12 cellular contexts compared by ENCODE assay signal in the genomic region with DNA sequence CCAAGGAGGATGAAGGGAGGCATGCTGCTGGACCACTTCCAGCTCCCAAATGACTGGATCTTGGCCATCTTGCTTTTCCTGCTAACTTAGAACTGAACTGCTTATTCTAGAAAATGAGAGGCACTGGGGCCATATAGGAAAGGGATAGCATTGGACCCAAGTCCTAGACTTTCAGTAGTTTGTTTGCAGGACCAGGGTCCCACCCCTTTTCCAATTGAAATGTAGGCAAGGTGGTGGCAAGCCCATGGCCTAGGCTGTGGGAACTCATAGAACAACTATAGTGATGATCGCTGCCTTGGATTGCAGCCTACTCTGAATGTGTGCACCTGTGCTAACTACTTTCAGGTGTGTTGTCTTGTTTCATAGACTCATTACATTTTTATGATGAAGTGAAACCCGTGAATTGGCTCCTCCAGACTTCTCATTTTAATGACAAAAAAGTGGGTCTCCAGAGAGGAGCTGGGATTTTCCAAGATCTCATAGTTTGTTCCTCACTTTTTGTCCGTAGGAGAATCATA. TPM values are rescaled to one million over a fixed set of nuclear protein-coding genes. Genes with fewer than 3 reads are reported as not detected.
DNase-seq lines count a peak whose midpoint lies in the region; ATAC-seq, FAIRE-seq and TF ChIP-seq lines count a peak whose summit lies in the region.
"Had no signal": no experiment of that assay in that cellular context is flagged by ENCODE, and none has a peak within 500 bp of the region (broad histone marks: within the 10 kb centered on the region; RNA-seq: fewer than 3 reads in every experiment).

No MANE protein-coding gene starts in this region.

- H3K36me3 Mint-ChIP-seq in activated CD4-positive, alpha-beta T cell treated with anti-CD3 and anti-CD28 coated beads, Interleukin-2, amount 10 ng/mL, durations not matched to agents 7 days and 5 days (ENCODE audit: low read depth), result peaks cover 86% of the 10 kb centered on the region
- peaks cover 61% of the 10 kb centered on the region for H3K36me3 Mint-ChIP-seq in central memory CD8-positive, alpha-beta T cell (ENCODE audit: insufficient read depth)
- H3K36me3 Mint-ChIP-seq in mesothelial cell of epicardium, result peaks cover 16% of the 10 kb centered on the region

- no peak for FAIRE-seq in small intestine (lab: Jason Lieb, UNC)

- CTCF ChIA-PET in activated CD4-positive, alpha-beta T cell treated with anti-CD3 and anti-CD28 coated beads, Interleukin-2, amount 10 ng/mL, durations not matched to agents 7 days and 5 days (lab: Charles Lee), result interaction anchor here (1.4 to 2.5 kb wide), 6 partner anchors 8 to 41 kb away, joined by 3 to 9 read pairs (median 6); no protein-coding TSS in a partner anchor

- no peak for DNase-seq in activated CD4-positive, alpha-beta T cell treated with anti-CD3 and anti-CD28 coated beads, Interleukin-2, amount 10 ng/mL, durations not matched to agents 7 days and 5 days
- DNase-seq in activated CD4-positive, alpha-beta T cell treated with anti-CD3 and anti-CD28 coated beads, Interleukin-2, amount 50 U/mL, for 4 hours, result no peak
- no peak for DNase-seq in MM.1S
- DNase-seq in central memory CD8-positive, alpha-beta T cell (ENCODE audit: low spot score in 2 of 2), result no peak
- no peak for DNase-seq in small intestine
- DNase-seq in middle frontal gyrus (ENCODE audit: extremely low spot score, low spot score), result no peak
- DNase-seq in AG08395 (ENCODE audit: low spot score), result no peak
- no peak for DNase-seq in mesothelial cell of epicardium (ENCODE audit: low spot score in 2 of 2, unreplicated experiment in 2 of 2)
- DNase-seq: ACHN, NCI-H2081, uterus had no signal

- H3K9me3 ChIP-seq in MM.1S (replicated peaks; ENCODE audit: insufficient read depth, low read length) (no peaks in the 10 kb centered on the region), small intestine (ENCODE audit: control insufficient read depth, low read depth) (no peaks in the 10 kb centered on the region)
- H3K9me3 ChIP-seq: uterus had no signal

- H3K27ac Mint-ChIP-seq in activated CD4-positive, alpha-beta T cell treated with anti-CD3 and anti-CD28 coated beads, Interleukin-2, amount 10 ng/mL, durations not matched to agents 7 days and 5 days, result peak overlapping the region; percentile 92
- H3K27ac Mint-ChIP-seq in central memory CD8-positive, alpha-beta T cell (ENCODE audit: low read depth), result peak overlapping the region; percentile 96
- H3K27ac Mint-ChIP-seq in mesothelial cell of epicardium, result no peak overlapping the region

- H3K4me1 Mint-ChIP-seq in activated CD4-positive, alpha-beta T cell treated with anti-CD3 and anti-CD28 coated beads, Interleukin-2, amount 10 ng/mL, durations not matched to agents 7 days and 5 days, result peaks cover 96% of the 10 kb centered on the region
- peaks cover 80% of the 10 kb centered on the region for H3K4me1 Mint-ChIP-seq in central memory CD8-positive, alpha-beta T cell
- peaks cover 25% of the 10 kb centered on the region for H3K4me1 Mint-ChIP-seq in mesothelial cell of epicardium

- H3K27me3 ChIP-seq in MM.1S (replicated peaks; ENCODE audit: insufficient read depth, low read length) (no peaks in the 10 kb centered on the region), small intestine (ENCODE audit: control insufficient read depth in 2 of 2, insufficient read depth in 2 of 2, low read length in 2 of 2) (no peaks in the 10 kb centered on the region)
- H3K27me3 ChIP-seq: uterus had no signal

- peaks cover 77% of the 10 kb centered on the region for H3K4me1 ChIP-seq in MM.1S (ENCODE audit: low read length)
- H3K4me1 ChIP-seq in small intestine (ENCODE audit: control insufficient read depth in 2 of 2, insufficient read depth in 1 of 2, low read depth in 1 of 2, low read length in 1 of 2), result peaks cover 0 to 41% of the 10 kb centered on the region in 2 donors

- no peak overlapping the region for H2AFZ ChIP-seq in MM.1S (ENCODE audit: low read length)

- H3K9me3 Mint-ChIP-seq in activated CD4-positive, alpha-beta T cell treated with anti-CD3 and anti-CD28 coated beads, Interleukin-2, amount 10 ng/mL, durations not matched to agents 7 days and 5 days, result no peaks in the 10 kb centered on the region
- no peaks in the 10 kb centered on the region for H3K9me3 Mint-ChIP-seq in central memory CD8-positive, alpha-beta T cell
- no peaks in the 10 kb centered on the region for H3K9me3 Mint-ChIP-seq in mesothelial cell of epicardium

- H3K9me2 ChIP-seq in MM.1S (replicated peaks; ENCODE audit: insufficient read depth, low read length), result no peaks in the 10 kb centered on the region

- peak overlapping the region; percentile 4; the same call in 1 of the 2 replicates for H3K4me2 ChIP-seq in MM.1S (ENCODE audit: low read depth, low read length)
- H3K4me2 ChIP-seq: KMS-11 had no signal

- no peak overlapping the region for H3K9ac ChIP-seq in MM.1S (ENCODE audit: low read length)
- H3K9ac ChIP-seq: KMS-11 had no signal

- H3K4me3 Mint-ChIP-seq in activated CD4-positive, alpha-beta T cell treated with anti-CD3 and anti-CD28 coated beads, Interleukin-2, amount 10 ng/mL, durations not matched to agents 7 days and 5 days, result peak overlapping the region; percentile 26
- H3K4me3 Mint-ChIP-seq in central memory CD8-positive, alpha-beta T cell, result peak overlapping the region; percentile 65
- no peak overlapping the region for H3K4me3 Mint-ChIP-seq in mesothelial cell of epicardium

- ATAC-seq in central memory CD8-positive, alpha-beta T cell (replicated peaks; ENCODE audit: extremely low read depth, poor library complexity, severe bottlenecking), result no peak

- no peaks in the 10 kb centered on the region for H4K20me1 ChIP-seq in MM.1S (ENCODE audit: insufficient read depth, low read length)

- peaks cover 15% of the 10 kb centered on the region for H3K79me2 ChIP-seq in MM.1S (ENCODE audit: low read length)

- peaks cover 53% of the 10 kb centered on the region for H3F3A ChIP-seq in MM.1S (ENCODE audit: insufficient read depth, low read length)

- WGBS in small intestine, 3 donors, result 82 to 95% (median 93%) methylated on average over 3 of the region's 3 CpGs

- POLR2A ChIA-PET in activated CD4-positive, alpha-beta T cell treated with anti-CD3 and anti-CD28 coated beads, Interleukin-2, amount 10 ng/mL, durations not matched to agents 7 days and 5 days (lab: Charles Lee), result interaction anchor here (1.1 kb wide), 1 partner anchor 8 kb away, joined by 3 read pairs; no protein-coding TSS in a partner anchor

- TF ChIP-seq CTCF in MM.1S (IDR thresholded peaks at IDR 0.05; ENCODE audit: low read length), result no peak
- no peak for TF ChIP-seq CTCF in mesothelial cell of epicardium (IDR thresholded peaks at IDR 0.05; ENCODE audit: unreplicated experiment)

- H3K4me3 ChIP-seq in MM.1S (ENCODE audit: low read length) (no peak overlapping the region), small intestine (ENCODE audit: low read depth in 1 of 2, low read length in 2 of 2) (no peak overlapping the region)
- H3K4me3 ChIP-seq: uterus had no signal

- H3K27ac ChIP-seq in MM.1S (ENCODE audit: low read length) (peak overlapping the region; percentile 95; the same call in 1 of the 2 replicates), small intestine (ENCODE audit: low read depth in 1 of 2, low read length in 1 of 2) (peak overlapping the region; percentile 24 to 74)
- H3K27ac ChIP-seq: KMS-11 had no signal

- no peaks in the 10 kb centered on the region for H3K36me3 ChIP-seq in MM.1S (replicated peaks; ENCODE audit: insufficient read depth, low read length)
- H3K36me3 ChIP-seq in small intestine (ENCODE audit: control insufficient read depth in 2 of 2, insufficient read depth in 2 of 2, low read length in 2 of 2), result peaks cover 3 to 5% of the 10 kb centered on the region in 2 donors
- H3K36me3 ChIP-seq: uterus had no signal

- H3K27me3 Mint-ChIP-seq in activated CD4-positive, alpha-beta T cell treated with anti-CD3 and anti-CD28 coated beads, Interleukin-2, amount 10 ng/mL, durations not matched to agents 7 days and 5 days, result no peaks in the 10 kb centered on the region
- no peaks in the 10 kb centered on the region for H3K27me3 Mint-ChIP-seq in central memory CD8-positive, alpha-beta T cell
- H3K27me3 Mint-ChIP-seq in mesothelial cell of epicardium (ENCODE audit: low read depth), result no peaks in the 10 kb centered on the region

RNA-seq across cellular contexts. Expression of gene TGFBR2, which starts 50.3 kb away (rescaled TPM):
- 10 to 100 TPM; 74.4 to 77.8 TPM for total RNA-seq in activated CD4-positive, alpha-beta T cell treated with anti-CD3 and anti-CD28 coated beads, Interleukin-2, amount 10 ng/mL, durations not matched to agents 7 days and 5 days
- 10 to 100 TPM in 2 of 3 donors, 1 to 10 TPM in 1; 6.0 to 77.5 (median 13.5) TPM for polyA plus RNA-seq in small intestine
- total RNA-seq in mesothelial cell of epicardium, result 14.6 to 15.8 TPM (median 15.6 TPM) in 3 replicates
